Comparison of ENCODE assay signal across 10 cellular contexts in genomic region chr16:19711643-19712042, GRCh38.
"Had no signal": no experiment of that assay in that cellular context is flagged by ENCODE, and none has a peak within 500 bp of the region (broad histone marks: within the 10 kb centered on the region; RNA-seq: fewer than 3 reads in every experiment).

No MANE protein-coding gene starts in this region.

- H3K27me3 ChIP-seq: adrenal gland, tibial nerve had no signal

- DNase-seq: activated CD4-positive, alpha-beta T cell treated with anti-CD3 and anti-CD28 coated beads for 48 hours; activated naive CD4-positive, alpha-beta T cell; adrenal gland; central memory CD4-positive, alpha-beta T cell; mucosa of descending colon; stimulated activated CD4-positive, alpha-beta T cell treated with anti-CD3 and anti-CD28 coated beads, Interleukin-4, amount 100 ng/mL, for 4 hours had no signal

- H3K27ac Mint-ChIP-seq: activated T-helper 1 cell treated with anti-CD3 and anti-CD28 coated beads, Interleukin-12 subunit alpha, Interleukin-12 subunit beta, Interleukin-2, Interleukin-4 antibody, amounts not matched to agents 30 ng/mL and 10 ng/mL and 1 ng/mL, durations not matched to agents 14 hours and 24 hours and 36 hours; natural killer cell treated with Interleukin-12 subunit alpha and Interleukin-12 subunit beta and Interleukin-15 and Interleukin-18, amount 100 ng/mL, for 72 hours had no signal

- H3K9me3 Mint-ChIP-seq: activated T-helper 1 cell treated with anti-CD3 and anti-CD28 coated beads, Interleukin-12 subunit alpha, Interleukin-12 subunit beta, Interleukin-2, Interleukin-4 antibody, amounts not matched to agents 30 ng/mL and 10 ng/mL and 1 ng/mL, durations not matched to agents 14 hours and 24 hours and 36 hours; natural killer cell treated with Interleukin-12 subunit alpha and Interleukin-12 subunit beta and Interleukin-15 and Interleukin-18, amount 100 ng/mL, for 72 hours had no signal

- H3K9me3 ChIP-seq: adrenal gland, mucosa of descending colon, tibial nerve had no signal

- H3K27ac ChIP-seq: adrenal gland, VCaP had no signal

- H3K27me3 Mint-ChIP-seq: natural killer cell treated with Interleukin-12 subunit alpha and Interleukin-12 subunit beta and Interleukin-15 and Interleukin-18, amount 100 ng/mL, for 72 hours had no signal

- ATAC-seq: mucosa of descending colon; natural killer cell treated with Interleukin-12 subunit alpha and Interleukin-12 subunit beta and Interleukin-15 and Interleukin-18, amount 100 ng/mL, for 72 hours had no signal

- H3K4me3 Mint-ChIP-seq: activated T-helper 1 cell treated with anti-CD3 and anti-CD28 coated beads, Interleukin-12 subunit alpha, Interleukin-12 subunit beta, Interleukin-2, Interleukin-4 antibody, amounts not matched to agents 30 ng/mL and 10 ng/mL and 1 ng/mL, durations not matched to agents 14 hours and 24 hours and 36 hours; natural killer cell treated with Interleukin-12 subunit alpha and Interleukin-12 subunit beta and Interleukin-15 and Interleukin-18, amount 100 ng/mL, for 72 hours had no signal

- H3K4me3 ChIP-seq: adrenal gland, mucosa of descending colon, tibial nerve had no signal
